In genomic region chr6:34360556-34360955, GRCh38 we compare ENCODE assay signal across 14 cellular contexts. TPM values are rescaled to one million over a fixed set of nuclear protein-coding genes. Genes with fewer than 3 reads are reported as not detected.
A peak's percentile ranks its signal among the peaks of the same experiment; 100 is the strongest.
DNase-seq lines count a peak whose midpoint lies in the region; ATAC-seq and TF ChIP-seq lines count a peak whose summit lies in the region.
"Had no signal": no experiment of that assay in that cellular context is flagged by ENCODE, and none has a peak within 500 bp of the region (broad histone marks: within the 10 kb centered on the region; RNA-seq: fewer than 3 reads in every experiment).

No MANE protein-coding gene starts in this region.

- no peak for ATAC-seq in HG03520 (IDR thresholded peaks at IDR 0.05; ENCODE audit: unreplicated experiment)
- no peak for ATAC-seq in sciatic nerve
- ATAC-seq: CD8-positive, alpha-beta T cell had no signal

- DNase-seq in ELR (ENCODE audit: low read depth) (peak; percentile 43), fibroblast of gingiva (ENCODE audit: low read depth) (peak; percentile 56), skeletal muscle cell (ENCODE audit: low read depth) (peak; percentile 28), sciatic nerve (ENCODE audit: low spot score) (no peak), NCI-H2107 treated with DMSO at 0.1 percent for 48 hours (lab: John Stamatoyannopoulos, UW; ENCODE audit: unreplicated experiment) (no peak)
- DNase-seq in stimulated activated CD4-positive, alpha-beta T cell treated with anti-CD3 and anti-CD28 coated beads, Interleukin-2, amount 100 ng/mL, for 24 hours: no peak
- DNase-seq: activated CD4-positive, alpha-beta T cell treated with anti-CD3 and anti-CD28 coated beads, Interleukin-2, amount 50 U/mL, for 1 hour; anterior cingulate cortex; CD8-positive, alpha-beta T cell; NCI-H2107; Right ventricle myocardium superior; transverse colon had no signal

- intact Hi-C loops in sciatic nerve (cut with DNase I): no loop called here

- H3K27ac ChIP-seq in VCaP: peak overlapping the region; percentile 18; the same call in 1 of the 2 replicates
- H3K27ac ChIP-seq: transverse colon had no signal

- TF ChIP-seq CTCF in VCaP (conservative IDR thresholded peaks at IDR 0.05): no peak

- H3K4me3 ChIP-seq in skeletal muscle cell (ENCODE audit: low read depth, low read length): no peak overlapping the region
- H3K4me3 ChIP-seq: transverse colon had no signal

RNA-seq across cellular contexts. Expression of gene NUDT3, which starts 31.9 kb away (rescaled TPM):
- total RNA-seq in sciatic nerve: 83.1 TPM

Comparison
In these comparisons a context has a peak if more than half of its experiments do, and no peak if none do; other contexts are left out.
1. DNase-seq: peak in ELR (single experiment), fibroblast of gingiva (single experiment) and skeletal muscle cell (single experiment); none in sciatic nerve (single experiment), NCI-H2107 treated with DMSO at 0.1 percent for 48 hours (single experiment) and stimulated activated CD4-positive, alpha-beta T cell treated with anti-CD3 and anti-CD28 coated beads, Interleukin-2, amount 100 ng/mL, for 24 hours (0 of 2).